ENCODE assay signal across 8 cellular contexts in the genomic region with DNA sequence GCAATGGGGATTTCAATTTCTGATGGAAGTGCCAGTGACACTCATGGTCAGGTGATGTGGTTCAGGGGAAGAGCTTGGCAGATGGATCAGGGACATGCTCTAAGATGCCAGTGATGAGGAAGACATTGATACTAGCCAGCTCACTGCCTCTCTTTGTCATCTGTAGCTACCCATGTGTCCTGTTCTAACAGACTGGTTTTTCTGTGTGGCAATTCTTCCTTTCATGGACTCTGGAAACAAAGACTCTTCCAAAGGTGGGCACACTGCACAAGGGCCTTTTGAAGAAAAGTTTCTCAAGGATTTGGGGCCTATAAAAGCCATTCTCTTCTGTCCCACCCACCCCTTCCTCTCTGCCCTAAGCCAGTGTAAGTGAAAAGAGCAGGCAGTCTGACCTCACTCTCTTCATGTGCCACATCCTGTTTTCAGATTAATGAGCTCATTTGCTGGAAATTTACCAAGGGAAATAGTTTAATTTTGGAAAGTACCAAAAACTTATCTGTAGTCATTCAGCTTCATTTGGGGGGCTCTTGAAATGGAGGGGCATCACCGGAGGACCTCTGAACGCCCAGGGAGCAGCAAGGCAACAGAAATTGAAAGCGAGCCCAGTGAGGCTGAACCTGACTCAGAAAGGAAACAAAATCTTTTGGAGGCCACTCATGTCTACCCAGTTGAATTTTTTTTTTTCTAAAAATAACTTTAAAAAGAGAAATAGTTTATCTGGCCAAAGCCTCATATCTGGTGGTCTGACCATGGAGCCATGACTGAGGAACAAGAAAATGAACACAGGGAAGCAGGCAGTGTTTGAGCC. TPM values are rescaled to one million over a fixed set of nuclear protein-coding genes. Genes with fewer than 3 reads are reported as not detected.
DNase-seq lines count a peak whose midpoint lies in the region; ATAC-seq, FAIRE-seq and TF ChIP-seq lines count a peak whose summit lies in the region.

No MANE protein-coding gene starts in this region.

- ATAC-seq in GM18519 (IDR thresholded peaks at IDR 0.05; ENCODE audit: low FRiP score, unreplicated experiment) (peak; percentile 35), HG02973 (IDR thresholded peaks at IDR 0.05; ENCODE audit: unreplicated experiment) (peak; percentile 55)

- H3K4me1 ChIP-seq in ACC112 (ENCODE audit: control insufficient read depth, insufficient read depth, low read length, unreplicated experiment) (peaks cover 55% of the 10 kb centered on the region), adrenal gland (replicated peaks in 1 of 2) (peaks cover 38 to 79% of the 10 kb centered on the region in 2 donors), tibial artery (peaks cover 6 to 93% (median 79%) of the 10 kb centered on the region in 4 donors)

- intact Hi-C loops in adrenal gland (cut with DNase I) (loop anchor here in 1 of 2 donors (10.0 kb wide), 1 partner anchor 177 kb away; no protein-coding TSS in a partner anchor), tibial artery (cut with DNase I; ENCODE audit: low total_unique reads) (no loop called here)

- H3K36me3 ChIP-seq in ACC112 (ENCODE audit: insufficient read depth, low read length) (no peaks in the 10 kb centered on the region), adrenal gland (replicated peaks in 1 of 2) (no peaks in the 10 kb centered on the region), tibial artery (no peaks in the 10 kb centered on the region)

- WGBS in adrenal gland, 4 donors: 1 to 11% (median 5%) methylated on average over 3 of the region's 3 CpGs

- peak overlapping the region; percentile 90 for H3K27ac ChIP-seq in ACC112 (ENCODE audit: low read depth, low read length)
- H3K27ac ChIP-seq in adrenal gland: peak overlapping the region; percentile 51 to 96 (median 88)
- H3K27ac ChIP-seq in tibial artery: peak overlapping the region; percentile 94

- no peak for TF ChIP-seq CTCF in adrenal gland (IDR thresholded peaks at IDR 0.05)
- no peak for TF ChIP-seq CTCF in tibial artery (IDR thresholded peaks at IDR 0.05)

- no peaks in the 10 kb centered on the region for H3K27me3 ChIP-seq in ACC112 (ENCODE audit: insufficient read depth, low read length)
- H3K27me3 ChIP-seq in adrenal gland: no peaks in the 10 kb centered on the region
- H3K27me3 ChIP-seq in tibial artery: no peaks in the 10 kb centered on the region

- peak; percentile 40 for FAIRE-seq in RCC 7860 (lab: Jason Lieb, UNC)

- H3K79me2 ChIP-seq in ACC112 (ENCODE audit: control insufficient read depth, insufficient read depth, low read length, unreplicated experiment): no peaks in the 10 kb centered on the region

- H3K4me3 ChIP-seq in ACC112 (ENCODE audit: low read depth, low read length) (peak overlapping the region; percentile 48), adrenal gland (no peak overlapping the region), tibial artery (no peak overlapping the region)

- H2AFZ ChIP-seq in ACC112 (ENCODE audit: low read length, unreplicated experiment): peak overlapping the region; percentile 57

- DNase-seq in RCC 7860 (ENCODE audit: low spot score) (peak; percentile 65), adrenal gland (peak; percentile 31 to 71 (median 63)), lung microvascular endothelial cell (ENCODE audit: low read depth in 2 of 2) (peak; percentile 81 to 82), tibial artery (peak; percentile 65 to 84), HT-29 (ENCODE audit: low spot score) (no peak)

- peak in 1 of 2 donors; percentile 36 for TF ChIP-seq POLR2A in adrenal gland (IDR thresholded peaks at IDR 0.05)

- no peaks in the 10 kb centered on the region for H3K9me3 ChIP-seq in adrenal gland (replicated peaks in 1 of 3)
- H3K9me3 ChIP-seq in tibial artery: no peaks in the 10 kb centered on the region

RNA-seq across cellular contexts. Expression of a gene that starts 4.9 kb away (rescaled TPM):
- total RNA-seq in adrenal gland: 10 to 100 TPM in 2 of 8 donors, 1 to 10 TPM in 6; 1.6 to 11.7 (median 6.1) TPM
- 10 to 100 TPM in 2 of 3 donors, 1 to 10 TPM in 1; 2.4 to 42.7 (median 30.3) TPM for polyA plus RNA-seq in adrenal gland
- total RNA-seq in lung microvascular endothelial cell: 0.60 and 1.1 TPM in 2 replicates
- total RNA-seq in HT-29 (2014; rRNA removed; shearing (Covaris generic)): 0.41 and 0.73 TPM in 2 replicates

RNA-seq across cellular contexts. Expression of a gene that starts 54.5 kb away (rescaled TPM):
- 10 to 100 TPM; 17.2 to 61.8 (median 24.0) TPM for total RNA-seq in adrenal gland
- 10 to 100 TPM; 13.6 to 39.7 (median 29.7) TPM for polyA plus RNA-seq in adrenal gland
- 9.3 and 22.2 TPM in 2 replicates for total RNA-seq in lung microvascular endothelial cell
- 100 and 106 TPM in 2 replicates for total RNA-seq in HT-29 (2014; rRNA removed; shearing (Covaris generic))
